ENCODE assay signal across 8 cellular contexts in the genomic region with DNA sequence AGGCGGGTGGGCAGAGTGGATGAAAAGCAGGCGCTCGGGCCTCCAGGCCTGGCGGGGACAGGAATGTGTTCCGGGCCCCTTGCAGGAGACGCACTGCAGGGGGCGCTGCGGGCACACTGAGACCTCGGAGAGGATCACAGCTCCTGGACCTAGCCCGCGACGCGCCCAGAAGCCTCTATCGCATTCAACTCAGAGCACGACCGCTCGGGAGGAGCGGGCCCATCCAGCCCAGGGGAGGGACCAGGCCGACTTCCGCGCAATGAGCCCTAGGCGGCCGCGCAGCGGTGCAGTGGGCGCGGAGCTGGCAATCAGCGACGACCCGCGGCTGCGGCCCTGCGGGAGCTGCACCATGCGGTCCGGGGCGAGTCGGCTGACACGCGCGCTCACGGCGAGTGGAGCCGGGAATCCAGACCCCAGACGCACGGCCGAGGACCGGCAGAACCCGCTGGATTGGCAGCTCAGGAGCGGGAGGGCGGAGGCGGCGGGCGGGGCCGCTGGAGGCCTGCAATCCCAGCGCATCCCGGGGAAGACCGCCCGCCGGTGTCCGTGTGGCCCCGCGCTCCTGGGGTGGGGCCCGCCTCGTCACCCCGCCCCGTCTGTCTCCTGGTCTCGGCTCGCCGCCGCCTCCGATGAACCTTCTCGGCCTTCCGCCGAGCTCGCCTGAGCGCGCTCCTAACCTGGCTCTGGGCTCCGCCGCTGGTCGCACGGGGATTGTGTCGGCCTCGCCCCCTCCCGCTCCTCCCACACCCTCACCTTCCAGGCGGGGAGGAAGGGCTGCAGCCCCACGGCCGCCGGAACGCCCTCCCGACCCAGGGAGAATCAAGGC. TPM values are rescaled to one million over a fixed set of nuclear protein-coding genes. Genes with fewer than 3 reads are reported as not detected.
DNase-seq lines count a peak whose midpoint lies in the region; ATAC-seq and TF ChIP-seq lines count a peak whose summit lies in the region.

No MANE protein-coding gene starts in this region.

- peaks cover 9 to 26% of the 10 kb centered on the region in 2 donors for H3K4me1 ChIP-seq in left lung

- H3K9me3 ChIP-seq in left lung = no peaks in the 10 kb centered on the region

- peaks cover 22% of the 10 kb centered on the region for H3K4me1 Mint-ChIP-seq in activated CD4-positive, alpha-beta T cell treated with anti-CD3 and anti-CD28 coated beads, Interleukin-2, amount 10 ng/mL, durations not matched to agents 24 days and 14 days

- peak overlapping the region; percentile 95 for H3K27ac Mint-ChIP-seq in activated CD4-positive, alpha-beta T cell treated with anti-CD3 and anti-CD28 coated beads, Interleukin-2, amount 10 ng/mL, durations not matched to agents 24 days and 14 days

- intact Hi-C loops in activated CD4-positive, alpha-beta T cell treated with anti-CD3 and anti-CD28 coated beads, Interleukin-2, amount 10 ng/mL, durations not matched to agents 24 days and 14 days (cut with micrococcal nuclease) = loop anchor here (1.0 to 10.0 kb wide), 5 partner anchors 47 to 355 kb away; partner anchors contain the start of genes BMPR1A and WAPL
- intact Hi-C loops in left lung (cut with DNase I) = loop anchor here in 1 of 2 donors (5.0 kb wide), 1 partner anchor 182 kb away; no protein-coding TSS in a partner anchor

- H3K27ac ChIP-seq in left lung = peak overlapping the region; percentile 68 to 77

- H3K9me3 Mint-ChIP-seq in activated CD4-positive, alpha-beta T cell treated with anti-CD3 and anti-CD28 coated beads, Interleukin-2, amount 10 ng/mL, durations not matched to agents 24 days and 14 days = no peaks in the 10 kb centered on the region

- peak overlapping the region; percentile 89 for H3K4me3 Mint-ChIP-seq in activated CD4-positive, alpha-beta T cell treated with anti-CD3 and anti-CD28 coated beads, Interleukin-2, amount 10 ng/mL, durations not matched to agents 24 days and 14 days

- peak overlapping the region; percentile 54 to 60 for H3K4me3 ChIP-seq in left lung

- ATAC-seq in GM19351 (IDR thresholded peaks at IDR 0.05; ENCODE audit: unreplicated experiment) = peak; percentile 85
- ATAC-seq in HG03520 (IDR thresholded peaks at IDR 0.05; ENCODE audit: unreplicated experiment) = peak; percentile 92
- ATAC-seq in left lung = peak; percentile 97

- H3K36me3 ChIP-seq in left lung = no peaks in the 10 kb centered on the region

- TF ChIP-seq CTCF in left lung (IDR thresholded peaks at IDR 0.05) = peak; percentile 92 to 97

- H3K27me3 Mint-ChIP-seq in activated CD4-positive, alpha-beta T cell treated with anti-CD3 and anti-CD28 coated beads, Interleukin-2, amount 10 ng/mL, durations not matched to agents 24 days and 14 days = peaks cover 6% of the 10 kb centered on the region

- peaks cover 1% of the 10 kb centered on the region for H3K36me3 Mint-ChIP-seq in activated CD4-positive, alpha-beta T cell treated with anti-CD3 and anti-CD28 coated beads, Interleukin-2, amount 10 ng/mL, durations not matched to agents 24 days and 14 days (ENCODE audit: low read depth)

- H3K27me3 ChIP-seq in left lung = peaks cover 9 to 61% of the 10 kb centered on the region in 2 donors

- peak; percentile 96 for DNase-seq in CD1c-positive myeloid dendritic cell (ENCODE audit: extremely low spot score)
- DNase-seq in NCI-H526 (lab: John Stamatoyannopoulos, UW) = peak; percentile 76 to 96
- DNase-seq in activated CD4-positive, alpha-beta T cell treated with anti-CD3 and anti-CD28 coated beads, Interleukin-2, amount 10 ng/mL, durations not matched to agents 24 days and 14 days = peak; percentile 98
- peak; percentile 91 for DNase-seq in dedifferentiated amniotic fluid mesenchymal stem cell (ENCODE audit: extremely low spot score)
- peak; percentile 96 to 97 for DNase-seq in left lung
- DNase-seq in stimulated activated CD4-positive, alpha-beta T cell treated with anti-CD3 and anti-CD28 coated beads, Interleukin-2, amount 100 ng/mL, for 4 hours (ENCODE audit: low read depth) = peak; percentile 90

RNA-seq across cellular contexts. Expression of gene GRID1, which starts 33.5 kb away (rescaled TPM):
- not detected in 2 replicates for total RNA-seq in activated CD4-positive, alpha-beta T cell treated with anti-CD3 and anti-CD28 coated beads, Interleukin-2, amount 10 ng/mL, durations not matched to agents 24 days and 14 days
- total RNA-seq in left lung = 1 to 10 TPM; 1.1 to 2.6 TPM

Comparison
In these comparisons a context has a peak if more than half of its experiments do, and no peak if none do; other contexts are left out.
1. Peak in every context shown above with its lines: DNase-seq, ATAC-seq, H3K4me3 ChIP-seq and H3K27ac ChIP-seq.